Comparison of ENCODE assay signal across 8 cellular contexts in the genomic region with DNA sequence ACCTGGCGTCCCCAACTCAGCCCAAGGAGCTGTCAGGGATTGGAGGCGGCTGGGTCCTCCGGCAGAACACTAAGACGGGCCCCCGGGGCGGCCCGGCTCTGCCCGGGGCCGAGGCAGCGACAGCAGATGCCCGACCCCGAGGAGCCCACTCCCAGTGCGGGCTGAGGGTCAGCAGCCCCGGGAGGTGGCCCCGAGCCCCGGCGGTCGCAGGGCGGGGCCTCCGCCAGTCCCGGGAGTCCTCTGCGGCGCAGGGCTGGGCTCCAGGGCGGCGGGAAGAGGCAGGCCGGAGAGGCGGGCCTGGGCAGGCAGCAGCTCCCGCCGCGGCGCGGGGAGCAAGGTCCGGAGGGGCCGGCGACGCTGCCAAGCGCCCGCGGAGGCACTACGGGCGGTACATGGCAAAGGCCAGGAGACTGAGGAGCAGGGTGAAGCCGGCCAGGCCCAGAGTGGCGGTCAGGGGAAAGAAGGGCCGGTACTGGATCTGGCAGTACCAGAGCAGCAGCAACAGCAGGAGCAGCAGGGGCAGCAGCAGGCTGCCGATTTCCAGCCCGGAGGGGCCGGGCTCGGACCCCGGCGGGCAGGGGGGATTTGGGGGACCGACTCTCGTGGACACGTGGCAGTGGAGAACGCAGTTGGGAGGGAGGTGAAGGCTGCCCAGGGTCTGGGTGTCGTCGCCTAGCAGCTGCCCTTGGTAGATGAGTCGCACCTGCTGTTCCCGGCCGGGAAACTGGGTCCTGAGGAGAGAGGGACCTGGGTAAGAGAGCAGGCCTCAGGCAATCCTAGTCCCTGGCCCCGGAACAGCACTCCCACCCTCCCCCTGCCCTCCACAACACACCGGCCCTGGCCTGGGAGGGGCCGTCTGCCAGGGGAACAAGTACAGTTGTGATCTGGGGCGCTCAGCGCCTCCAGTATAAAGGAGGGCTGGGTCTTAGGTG. TPM values are rescaled to one million over a fixed set of nuclear protein-coding genes. Genes with fewer than 3 reads are reported as not detected.
DNase-seq lines count a peak whose midpoint lies in the region; ATAC-seq and TF ChIP-seq lines count a peak whose summit lies in the region.

No MANE protein-coding gene starts in this region.

- DNase-seq in activated CD4-positive, alpha-beta T cell treated with anti-CD3 and anti-CD28 coated beads, Interleukin-2, amount 10 ng/mL, durations not matched to agents 7 days and 5 days = no peak
- no peak for DNase-seq in activated CD4-positive, alpha-beta T cell treated with anti-CD3 and anti-CD28 coated beads for 1 hour
- no peak for DNase-seq in T-cell
- peak; percentile 37 for DNase-seq in fibroblast of villous mesenchyme (ENCODE audit: low read depth)
- DNase-seq in pons (ENCODE audit: low spot score) = peak; percentile 21
- DNase-seq in D341Med (ENCODE audit: low spot score) = no peak

- H3K4me3 Mint-ChIP-seq in activated CD4-positive, alpha-beta T cell treated with anti-CD3 and anti-CD28 coated beads, Interleukin-2, amount 10 ng/mL, durations not matched to agents 7 days and 5 days = peak overlapping the region; percentile 98
- peak overlapping the region; percentile 52 to 89 (median 85) for H3K4me3 Mint-ChIP-seq in T-cell

- peak overlapping the region; percentile 60 for H3K27ac Mint-ChIP-seq in activated CD4-positive, alpha-beta T cell treated with anti-CD3 and anti-CD28 coated beads, Interleukin-2, amount 10 ng/mL, durations not matched to agents 7 days and 5 days
- H3K27ac Mint-ChIP-seq in T-cell = no peak overlapping the region

- H3K27me3 Mint-ChIP-seq in activated CD4-positive, alpha-beta T cell treated with anti-CD3 and anti-CD28 coated beads, Interleukin-2, amount 10 ng/mL, durations not matched to agents 7 days and 5 days = peaks cover 13% of the 10 kb centered on the region
- H3K27me3 Mint-ChIP-seq in T-cell = peaks cover 4 to 7% of the 10 kb centered on the region in 2 donors

- POLR2A ChIA-PET in activated CD4-positive, alpha-beta T cell treated with anti-CD3 and anti-CD28 coated beads, Interleukin-2, amount 10 ng/mL, durations not matched to agents 7 days and 5 days (lab: Charles Lee) = interaction anchor here (1.0 kb wide), 1 partner anchor 71 kb away, joined by 4 read pairs; no protein-coding TSS in a partner anchor
- POLR2A ChIA-PET in T-cell (lab: Charles Lee) = no interaction called here

- no peak for TF ChIP-seq CTCF in fibroblast of villous mesenchyme (IDR thresholded peaks at IDR 0.05; ENCODE audit: insufficient read depth, low read depth, low read length)

- no peaks in the 10 kb centered on the region for H3K9me3 Mint-ChIP-seq in activated CD4-positive, alpha-beta T cell treated with anti-CD3 and anti-CD28 coated beads, Interleukin-2, amount 10 ng/mL, durations not matched to agents 7 days and 5 days
- H3K9me3 Mint-ChIP-seq in T-cell = no peaks in the 10 kb centered on the region

- H3K36me3 Mint-ChIP-seq in activated CD4-positive, alpha-beta T cell treated with anti-CD3 and anti-CD28 coated beads, Interleukin-2, amount 10 ng/mL, durations not matched to agents 7 days and 5 days (ENCODE audit: low read depth) = peaks cover 7% of the 10 kb centered on the region
- no peaks in the 10 kb centered on the region for H3K36me3 Mint-ChIP-seq in T-cell

- ATAC-seq in T-cell (replicated peaks in 1 of 4) = no peak
- ATAC-seq in GM21723 (IDR thresholded peaks at IDR 0.05; ENCODE audit: unreplicated experiment) = no peak
- no peak for ATAC-seq in HG03520 (IDR thresholded peaks at IDR 0.05; ENCODE audit: unreplicated experiment)

- CTCF ChIA-PET in activated CD4-positive, alpha-beta T cell treated with anti-CD3 and anti-CD28 coated beads, Interleukin-2, amount 10 ng/mL, durations not matched to agents 7 days and 5 days (lab: Charles Lee) = interaction anchor here (1.0 to 1.7 kb wide), 7 partner anchors 14 to 72 kb away, joined by 3 to 6 read pairs (median 4); a partner anchor contains a TSS
- CTCF ChIA-PET in T-cell (lab: Charles Lee) = interaction anchor here in 1 of 2 donors (0.5 to 1.2 kb wide), 4 partner anchors 23 to 139 kb away, joined by 3 to 6 read pairs (median 4); a partner anchor contains a TSS

- peak overlapping the region; percentile 72 for H3K4me3 ChIP-seq in fibroblast of villous mesenchyme (ENCODE audit: low read depth, low read length)

- H3K4me1 Mint-ChIP-seq in activated CD4-positive, alpha-beta T cell treated with anti-CD3 and anti-CD28 coated beads, Interleukin-2, amount 10 ng/mL, durations not matched to agents 7 days and 5 days = peaks cover 47% of the 10 kb centered on the region
- peaks cover 38 to 50% (median 43%) of the 10 kb centered on the region in 3 donors for H3K4me1 Mint-ChIP-seq in T-cell

RNA-seq across cellular contexts. Expression of a gene that starts 0.8 kb away (rescaled TPM):
- total RNA-seq in activated CD4-positive, alpha-beta T cell treated with anti-CD3 and anti-CD28 coated beads, Interleukin-2, amount 10 ng/mL, durations not matched to agents 7 days and 5 days = 10 to 100 TPM; 76.4 to 85.9 TPM
- total RNA-seq in T-cell (100 to 1,000 TPM in 4 of 5 donors, 10 to 100 TPM in 1; 98.8 to 157 (median 151) TPM), fibroblast of villous mesenchyme (87.2 and 103 TPM in 2 replicates)

RNA-seq across cellular contexts. Expression of a gene that starts 1.9 kb away (rescaled TPM):
- total RNA-seq in activated CD4-positive, alpha-beta T cell treated with anti-CD3 and anti-CD28 coated beads, Interleukin-2, amount 10 ng/mL, durations not matched to agents 7 days and 5 days = 10 to 100 TPM; 73.7 to 77.1 TPM
- total RNA-seq in T-cell (10 to 100 TPM; 44.0 to 67.0 (median 56.5) TPM), fibroblast of villous mesenchyme (17.7 and 21.6 TPM in 2 replicates)

RNA-seq across cellular contexts. Expression of a gene that starts 4.8 kb away (rescaled TPM):
- 10 to 100 TPM; 18.1 to 19.7 TPM for total RNA-seq in activated CD4-positive, alpha-beta T cell treated with anti-CD3 and anti-CD28 coated beads, Interleukin-2, amount 10 ng/mL, durations not matched to agents 7 days and 5 days
- total RNA-seq in T-cell (10 to 100 TPM; 28.2 to 67.3 (median 50.9) TPM), fibroblast of villous mesenchyme (59.2 and 83.8 TPM in 2 replicates)

RNA-seq across cellular contexts. Expression of a gene that starts 22.0 kb away (rescaled TPM):
- 100 to 1,000 TPM; 106 to 114 TPM for total RNA-seq in activated CD4-positive, alpha-beta T cell treated with anti-CD3 and anti-CD28 coated beads, Interleukin-2, amount 10 ng/mL, durations not matched to agents 7 days and 5 days
- total RNA-seq in T-cell = 10 to 100 TPM; 52.0 to 91.5 (median 74.4) TPM
- total RNA-seq in fibroblast of villous mesenchyme = 85.5 and 102 TPM in 2 replicates

RNA-seq across cellular contexts. Expression of a gene that starts 23.7 kb away (rescaled TPM):
- 10 to 100 TPM; 26.0 to 26.9 TPM for total RNA-seq in activated CD4-positive, alpha-beta T cell treated with anti-CD3 and anti-CD28 coated beads, Interleukin-2, amount 10 ng/mL, durations not matched to agents 7 days and 5 days
- total RNA-seq in T-cell (1 to 10 TPM; 5.3 to 8.4 (median 6.5) TPM), fibroblast of villous mesenchyme (22.2 and 22.9 TPM in 2 replicates)

Comparison
In these comparisons a context has a peak if more than half of its experiments do, and no peak if none do; other contexts are left out.
1. DNase-seq: peak in fibroblast of villous mesenchyme (single experiment) and pons (single experiment); none in activated CD4-positive, alpha-beta T cell treated with anti-CD3 and anti-CD28 coated beads, Interleukin-2, amount 10 ng/mL, durations not matched to agents 7 days and 5 days (single experiment), activated CD4-positive, alpha-beta T cell treated with anti-CD3 and anti-CD28 coated beads for 1 hour (single experiment), T-cell (0 of 34) and D341Med (single experiment).